1 cellular context compared by ENCODE assay signal in the genomic region with DNA sequence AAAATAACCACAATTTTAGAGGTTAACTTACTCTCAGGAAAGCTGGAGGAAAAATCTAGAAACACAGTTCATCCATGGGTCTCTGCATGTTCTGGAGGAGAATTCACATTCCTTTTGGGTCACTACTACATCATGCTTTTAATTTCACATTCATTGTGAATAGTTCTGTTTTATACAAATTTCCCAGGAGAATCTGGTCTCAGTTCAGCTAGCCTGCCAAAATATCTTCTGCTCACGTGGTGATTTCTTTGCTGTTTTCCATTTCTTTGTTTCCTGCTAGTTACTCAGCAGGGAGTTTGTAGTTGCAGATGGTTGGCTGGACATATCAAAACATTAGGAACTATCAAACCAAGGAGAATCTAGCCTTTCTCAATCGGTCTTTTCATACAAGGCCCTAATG.
TF ChIP-seq lines count a peak whose summit lies in the region.

A gene with protein sequence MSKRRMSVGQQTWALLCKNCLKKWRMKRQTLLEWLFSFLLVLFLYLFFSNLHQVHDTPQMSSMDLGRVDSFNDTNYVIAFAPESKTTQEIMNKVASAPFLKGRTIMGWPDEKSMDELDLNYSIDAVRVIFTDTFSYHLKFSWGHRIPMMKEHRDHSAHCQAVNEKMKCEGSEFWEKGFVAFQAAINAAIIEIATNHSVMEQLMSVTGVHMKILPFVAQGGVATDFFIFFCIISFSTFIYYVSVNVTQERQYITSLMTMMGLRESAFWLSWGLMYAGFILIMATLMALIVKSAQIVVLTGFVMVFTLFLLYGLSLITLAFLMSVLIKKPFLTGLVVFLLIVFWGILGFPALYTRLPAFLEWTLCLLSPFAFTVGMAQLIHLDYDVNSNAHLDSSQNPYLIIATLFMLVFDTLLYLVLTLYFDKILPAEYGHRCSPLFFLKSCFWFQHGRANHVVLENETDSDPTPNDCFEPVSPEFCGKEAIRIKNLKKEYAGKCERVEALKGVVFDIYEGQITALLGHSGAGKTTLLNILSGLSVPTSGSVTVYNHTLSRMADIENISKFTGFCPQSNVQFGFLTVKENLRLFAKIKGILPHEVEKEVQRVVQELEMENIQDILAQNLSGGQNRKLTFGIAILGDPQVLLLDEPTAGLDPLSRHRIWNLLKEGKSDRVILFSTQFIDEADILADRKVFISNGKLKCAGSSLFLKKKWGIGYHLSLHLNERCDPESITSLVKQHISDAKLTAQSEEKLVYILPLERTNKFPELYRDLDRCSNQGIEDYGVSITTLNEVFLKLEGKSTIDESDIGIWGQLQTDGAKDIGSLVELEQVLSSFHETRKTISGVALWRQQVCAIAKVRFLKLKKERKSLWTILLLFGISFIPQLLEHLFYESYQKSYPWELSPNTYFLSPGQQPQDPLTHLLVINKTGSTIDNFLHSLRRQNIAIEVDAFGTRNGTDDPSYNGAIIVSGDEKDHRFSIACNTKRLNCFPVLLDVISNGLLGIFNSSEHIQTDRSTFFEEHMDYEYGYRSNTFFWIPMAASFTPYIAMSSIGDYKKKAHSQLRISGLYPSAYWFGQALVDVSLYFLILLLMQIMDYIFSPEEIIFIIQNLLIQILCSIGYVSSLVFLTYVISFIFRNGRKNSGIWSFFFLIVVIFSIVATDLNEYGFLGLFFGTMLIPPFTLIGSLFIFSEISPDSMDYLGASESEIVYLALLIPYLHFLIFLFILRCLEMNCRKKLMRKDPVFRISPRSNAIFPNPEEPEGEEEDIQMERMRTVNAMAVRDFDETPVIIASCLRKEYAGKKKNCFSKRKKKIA (N-terminal part only) (minus strand): TSS at position 93 of the 400 bp plus-strand sequence. CDS start 9,801 bp downstream, outside the sequence.

TF ChIP-seq in PFSK-1, 5 proteins besides CTCF, POLR2A, EP300 and RAD21 (continued from another document):
- TF ChIP-seq, protein P1, sequence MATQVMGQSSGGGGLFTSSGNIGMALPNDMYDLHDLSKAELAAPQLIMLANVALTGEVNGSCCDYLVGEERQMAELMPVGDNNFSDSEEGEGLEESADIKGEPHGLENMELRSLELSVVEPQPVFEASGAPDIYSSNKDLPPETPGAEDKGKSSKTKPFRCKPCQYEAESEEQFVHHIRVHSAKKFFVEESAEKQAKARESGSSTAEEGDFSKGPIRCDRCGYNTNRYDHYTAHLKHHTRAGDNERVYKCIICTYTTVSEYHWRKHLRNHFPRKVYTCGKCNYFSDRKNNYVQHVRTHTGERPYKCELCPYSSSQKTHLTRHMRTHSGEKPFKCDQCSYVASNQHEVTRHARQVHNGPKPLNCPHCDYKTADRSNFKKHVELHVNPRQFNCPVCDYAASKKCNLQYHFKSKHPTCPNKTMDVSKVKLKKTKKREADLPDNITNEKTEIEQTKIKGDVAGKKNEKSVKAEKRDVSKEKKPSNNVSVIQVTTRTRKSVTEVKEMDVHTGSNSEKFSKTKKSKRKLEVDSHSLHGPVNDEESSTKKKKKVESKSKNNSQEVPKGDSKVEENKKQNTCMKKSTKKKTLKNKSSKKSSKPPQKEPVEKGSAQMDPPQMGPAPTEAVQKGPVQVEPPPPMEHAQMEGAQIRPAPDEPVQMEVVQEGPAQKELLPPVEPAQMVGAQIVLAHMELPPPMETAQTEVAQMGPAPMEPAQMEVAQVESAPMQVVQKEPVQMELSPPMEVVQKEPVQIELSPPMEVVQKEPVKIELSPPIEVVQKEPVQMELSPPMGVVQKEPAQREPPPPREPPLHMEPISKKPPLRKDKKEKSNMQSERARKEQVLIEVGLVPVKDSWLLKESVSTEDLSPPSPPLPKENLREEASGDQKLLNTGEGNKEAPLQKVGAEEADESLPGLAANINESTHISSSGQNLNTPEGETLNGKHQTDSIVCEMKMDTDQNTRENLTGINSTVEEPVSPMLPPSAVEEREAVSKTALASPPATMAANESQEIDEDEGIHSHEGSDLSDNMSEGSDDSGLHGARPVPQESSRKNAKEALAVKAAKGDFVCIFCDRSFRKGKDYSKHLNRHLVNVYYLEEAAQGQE (IDR thresholded peaks at IDR 0.05; ENCODE audit: insufficient read depth in 1 of 2, low read depth in 2 of 2, low read length in 2 of 2), result no peak
- TF ChIP-seq TAF1 (IDR thresholded peaks at IDR 0.05; ENCODE audit: borderline replicate concordance, insufficient read depth, low read length) (no peak), FOXP2 (optimal IDR thresholded peaks at IDR 0.05; ENCODE audit: borderline replicate concordance, extremely low read depth, extremely low read length, insufficient read depth) (no peak)
